20 cellular contexts compared by ENCODE assay signal in genomic region chr2:230901006-230901405, GRCh38. TPM values are rescaled to one million over a fixed set of nuclear protein-coding genes. Genes with fewer than 3 reads are reported as not detected.
A peak's percentile ranks its signal among the peaks of the same experiment; 100 is the strongest.
DNase-seq lines count a peak whose midpoint lies in the region; ATAC-seq, FAIRE-seq and TF ChIP-seq lines count a peak whose summit lies in the region.
"Had no signal": no experiment of that assay in that cellular context is flagged by ENCODE, and none has a peak within 500 bp of the region (broad histone marks: within the 10 kb centered on the region; RNA-seq: fewer than 3 reads in every experiment).

No MANE protein-coding gene starts in this region.

- POLR2A ChIA-PET in HepG2 (lab: Yijun Ruan, JAX) = no interaction called here
- POLR2A ChIA-PET in naive thymus-derived CD8-positive, alpha-beta T cell (lab: Charles Lee) = no interaction called here

- no peak overlapping the region for H2AK5ac ChIP-seq in mesenchymal stem cell (ENCODE audit: low read length, severe bottlenecking)

- H3K4me1 ChIP-seq in right lobe of liver = no peaks in the 10 kb centered on the region
- peaks cover 12% of the 10 kb centered on the region for H3K4me1 ChIP-seq in HepG2 (ENCODE audit: insufficient read depth, low read length)
- H3K4me1 ChIP-seq in mesenchymal stem cell (ENCODE audit: control insufficient read depth, insufficient read depth, low read depth, low read length) = peaks cover 6% of the 10 kb centered on the region

- H3K4me2 ChIP-seq in HepG2 (ENCODE audit: low read depth, low read length) (no peak overlapping the region), mesenchymal stem cell (ENCODE audit: low read length, poor library complexity, severe bottlenecking) (no peak overlapping the region)

- no peaks in the 10 kb centered on the region for H3K36me3 Mint-ChIP-seq in naive thymus-derived CD8-positive, alpha-beta T cell

- 50% methylated on average over 4 of the region's 5 CpGs for WGBS in right lobe of liver (ENCODE audit: insufficient coverage, low coverage, low lambda C conversion rate, missing lambda C conversion rate)
- WGBS in HepG2 (ENCODE audit: low lambda C conversion rate) = 13% methylated on average over 4 of the region's 5 CpGs
- WGBS in mesenchymal stem cell = 64% methylated on average over 5 of the region's 5 CpGs

- no peak overlapping the region for H4K91ac ChIP-seq in mesenchymal stem cell (ENCODE audit: low read length)

- H3K79me1 ChIP-seq in mesenchymal stem cell (replicated peaks; ENCODE audit: low read length, poor library complexity, severe bottlenecking) = no peaks in the 10 kb centered on the region

- no peak overlapping the region for H3K18ac ChIP-seq in mesenchymal stem cell (ENCODE audit: low read depth in 1 of 2, low read length in 2 of 2)

- H4K20me1 ChIP-seq in HepG2 (ENCODE audit: insufficient read depth, low read length) = no peaks in the 10 kb centered on the region

- H3K27ac Mint-ChIP-seq in naive thymus-derived CD8-positive, alpha-beta T cell = no peak overlapping the region
- H3K27ac Mint-ChIP-seq: HFFc6 had no signal

- intact Hi-C loops in right lobe of liver (cut with DNase I) = loop anchor here in 1 of 2 donors (5.0 kb wide), 1 partner anchor 86 kb away; no protein-coding TSS in a partner anchor
- intact Hi-C loops in HepG2 (cut with micrococcal nuclease; ENCODE audit: unreplicated experiment) = loop anchor here (5.0 kb wide), 1 partner anchor 36 kb away; no protein-coding TSS in a partner anchor
- intact Hi-C loops in sciatic nerve (cut with DNase I) = no loop called here

- BruUV-seq in HepG2 (replicated peaks; lab: Mats Ljungman, UMichigan) = no TSS peak

- no peak overlapping the region for H3K4ac ChIP-seq in mesenchymal stem cell (ENCODE audit: low read depth in 1 of 2, low read length in 2 of 2)

- no peak overlapping the region for H2BK15ac ChIP-seq in mesenchymal stem cell (ENCODE audit: low read depth, poor library complexity, severe bottlenecking)

- H3K4me3 Mint-ChIP-seq in naive thymus-derived CD8-positive, alpha-beta T cell = no peak overlapping the region
- H3K4me3 Mint-ChIP-seq: HFFc6 had no signal

- TF ChIP-seq POLR2A in right lobe of liver (IDR thresholded peaks at IDR 0.05) (no peak), HepG2 (IDR thresholded peaks at IDR 0.05; ENCODE audit: insufficient read depth in 1 of 2, low read depth in 2 of 2, low read length in 2 of 2) (no peak)

- DNase-seq in right lobe of liver = peak in 2 of 3 donors; percentile 6 to 26
- no peak for DNase-seq in HepG2 (ENCODE audit: low spot score)
- DNase-seq in mesenchymal stem cell = no peak
- DNase-seq in sciatic nerve (ENCODE audit: low spot score) = peak; percentile 8
- DNase-seq in NCI-H128 (lab: John Stamatoyannopoulos, UW; ENCODE audit: unreplicated experiment) = no peak
- no peak for DNase-seq in naive thymus-derived CD8-positive, alpha-beta T cell
- DNase-seq in NCI-H446 (lab: John Stamatoyannopoulos, UW) = no peak
- DNase-seq: COR-L47; GF-D8; HFFc6; NCI-H1436; NCI-H2029; NCI-H2171; NCI-H446 treated with DMSO at 0.1 percent for 48 hours; NK-92 treated with Interleukin-12 subunit alpha and Interleukin-12 subunit beta, amount 100 ng/mL, for 24 hours had no signal

- no peaks in the 10 kb centered on the region for H3K36me3 ChIP-seq in right lobe of liver
- no peaks in the 10 kb centered on the region for H3K36me3 ChIP-seq in HepG2 (replicated peaks in 1 of 2; ENCODE audit: control insufficient read depth in 1 of 2, insufficient read depth in 2 of 2, low read length in 2 of 2)
- H3K36me3 ChIP-seq in mesenchymal stem cell (ENCODE audit: control insufficient read depth in 1 of 2, insufficient read depth in 2 of 2, low read depth in 1 of 2, low read length in 2 of 2) = no peaks in the 10 kb centered on the region

- H3K23ac ChIP-seq in mesenchymal stem cell (ENCODE audit: low read length in 2 of 2) = no peak overlapping the region

- no peak overlapping the region for H3K9ac ChIP-seq in HepG2 (ENCODE audit: insufficient read depth, low read depth, low read length)
- no peak overlapping the region for H3K9ac ChIP-seq in mesenchymal stem cell (ENCODE audit: low read length)

- no peak overlapping the region for H3K14ac ChIP-seq in mesenchymal stem cell (ENCODE audit: low read length in 2 of 2)

- TF ChIP-seq RAD21 in HepG2 (CRISPR knock-in tag; IDR thresholded peaks at IDR 0.05) = no peak

- H2BK5ac ChIP-seq in mesenchymal stem cell (ENCODE audit: low read depth, low read length, poor library complexity, severe bottlenecking) = no peak overlapping the region

- H3K9me3 ChIP-seq in right lobe of liver (no peaks in the 10 kb centered on the region), HepG2 (ENCODE audit: low read length) (no peaks in the 10 kb centered on the region), mesenchymal stem cell (ENCODE audit: control insufficient read depth, low read length) (no peaks in the 10 kb centered on the region)

- ATAC-seq in right lobe of liver = no peak
- no peak for ATAC-seq in HepG2
- ATAC-seq in sciatic nerve = no peak
- no peak for ATAC-seq in naive thymus-derived CD8-positive, alpha-beta T cell
- ATAC-seq: K562 had no signal

- CTCF ChIA-PET in HepG2 (lab: Yijun Ruan, JAX; ENCODE audit: low intra/inter-chr PET ratio, low total read pairs) = no interaction called here

- H2AFZ ChIP-seq in HepG2 (ENCODE audit: low read length) (no peak overlapping the region), mesenchymal stem cell (ENCODE audit: low read depth, low read length) (no peak overlapping the region)

- no peaks in the 10 kb centered on the region for H3K79me2 ChIP-seq in HepG2 (ENCODE audit: insufficient read depth, low read length)

- H3K4me3 ChIP-seq in right lobe of liver (no peak overlapping the region), HepG2 (replicated peaks in 1 of 3; ENCODE audit: insufficient read depth in 1 of 3, low read depth in 2 of 3, low read length in 3 of 3) (no peak overlapping the region), mesenchymal stem cell (ENCODE audit: insufficient read depth in 1 of 2, low read depth in 1 of 2, low read length in 2 of 2) (no peak overlapping the region)
- H3K4me3 ChIP-seq: K562 had no signal

- FAIRE-seq in HepG2 (lab: Jason Lieb, UNC) = no peak
- FAIRE-seq: GM12891, GM18507, H54, K562 had no signal

- in situ Hi-C loops in HepG2 (cut with HindIII; ENCODE audit: extremely low pct_ligation_motif_present, low pct_unique_long_range_greater_than_20kb) = loop anchor here (5.0 kb wide), 1 partner anchor 86 kb away; no protein-coding TSS in a partner anchor

- peaks cover 20 to 40% (median 40%) of the 10 kb centered on the region in 4 donors for H3K4me1 Mint-ChIP-seq in naive thymus-derived CD8-positive, alpha-beta T cell

- TF ChIP-seq EP300 in HepG2 (IDR thresholded peaks at IDR 0.05; ENCODE audit: low read depth in 2 of 2, low read length in 2 of 2) (no peak), HepG2 (CRISPR knock-in tag; IDR thresholded peaks at IDR 0.05; ENCODE audit: borderline replicate concordance) (no peak)

- no peak overlapping the region for H2BK12ac ChIP-seq in mesenchymal stem cell (ENCODE audit: low read length in 2 of 2)

- H2BK120ac ChIP-seq in mesenchymal stem cell (ENCODE audit: low read depth, low read length) = no peak overlapping the region

- TF ChIP-seq CTCF in right lobe of liver (IDR thresholded peaks at IDR 0.05) (no peak), HepG2 (CRISPR knock-in tag; IDR thresholded peaks at IDR 0.05) (no peak)

- H3K27ac ChIP-seq in right lobe of liver (no peak overlapping the region), HepG2 (ENCODE audit: extremely low read length, insufficient read depth, low read length) (no peak overlapping the region), mesenchymal stem cell (ENCODE audit: low read length, poor library complexity, severe bottlenecking) (no peak overlapping the region)

- H3K27me3 ChIP-seq in right lobe of liver = no peaks in the 10 kb centered on the region
- H3K27me3 ChIP-seq in HepG2 (ENCODE audit: control insufficient read depth in 1 of 2, insufficient read depth in 2 of 2, low read length in 2 of 2) = peaks cover 4 to 64% of the 10 kb centered on the region in 2 experiments
- peaks cover 53 to 75% of the 10 kb centered on the region in 2 experiments for H3K27me3 ChIP-seq in mesenchymal stem cell (ENCODE audit: control insufficient read depth in 1 of 2, insufficient read depth in 1 of 2, low read length in 2 of 2)

- peak overlapping the region; percentile 5 for H4K8ac ChIP-seq in mesenchymal stem cell (ENCODE audit: low read length)

- H3K27me3 Mint-ChIP-seq in naive thymus-derived CD8-positive, alpha-beta T cell = peaks cover 0 to 8% (median 3%) of the 10 kb centered on the region in 5 donors

- no peaks in the 10 kb centered on the region for H3K9me3 Mint-ChIP-seq in naive thymus-derived CD8-positive, alpha-beta T cell
- H3K9me3 Mint-ChIP-seq: HFFc6 had no signal

RNA-seq across cellular contexts. Expression of gene GPR55, which starts 24.0 kb away (rescaled TPM):
- total RNA-seq in right lobe of liver (under 1 TPM in 3 of 6 experiments, not detected in 3; 0.06 to 0.12 (median 0.07) TPM), HepG2 (2016; rRNA removed; fragmentation: Illumina TruSeq; extraction: Trizol) (not detected in 2 replicates), sciatic nerve (0.18 TPM)
- total RNA-seq in HepG2 (2016; cell fraction: cytosol; rRNA removed; fragmentation: Illumina TruSeq; extraction: Trizol; ENCODE audit: low read depth) = not detected in 2 replicates
- 0.04 TPM in 1 of 2 replicates, not detected in the other for total RNA-seq in HepG2 (2016; cell fraction: insoluble cytoplasmic fraction; rRNA removed; fragmentation: Illumina TruSeq; extraction: Trizol)
- total RNA-seq in HepG2 (2016; cell fraction: membrane; rRNA removed; fragmentation: Illumina TruSeq; extraction: Trizol) = not detected in 2 replicates
- not detected in 2 replicates for total RNA-seq in HepG2 (2016; cell fraction: nucleus; rRNA removed; fragmentation: Illumina TruSeq; extraction: Trizol)
- polyA plus RNA-seq in HepG2 (2011; rRNA removed) = not detected in 2 replicates
- polyA plus RNA-seq in HepG2 (2011; cell fraction: cytosol; rRNA removed) = 0.04 TPM in 1 of 2 replicates, not detected in the other
- 0.05 and 0.06 TPM in 2 replicates for polyA plus RNA-seq in HepG2 (2011; cell fraction: nucleus; rRNA removed)
- polyA plus RNA-seq in HepG2 (2012) = not detected in 2 replicates
- polyA plus RNA-seq in HepG2 (2016; cell fraction: cytosol; fragmentation: Illumina TruSeq; extraction: Trizol; ENCODE audit: low read depth) = not detected in 2 replicates
- polyA plus RNA-seq in HepG2 (2016; cell fraction: insoluble cytoplasmic fraction; fragmentation: Illumina TruSeq; extraction: Trizol; ENCODE audit: low read depth) = not detected in 2 replicates
- polyA plus RNA-seq in HepG2 (2016; cell fraction: membrane; fragmentation: Illumina TruSeq; extraction: Trizol; ENCODE audit: low read depth) = not detected in 2 replicates
- polyA plus RNA-seq in HepG2 (2016; cell fraction: nucleus; fragmentation: Illumina TruSeq; extraction: Trizol; ENCODE audit: insufficient read depth, low read depth) = 0.18 TPM in 1 of 2 replicates, not detected in the other
- 0.09 and 0.14 TPM in 2 replicates for polyA minus RNA-seq in HepG2 (2011; rRNA and poly(A)+ RNA removed; ENCODE audit: low replicate concordance)
- not detected in 2 replicates for polyA minus RNA-seq in HepG2 (2011; cell fraction: cytosol; rRNA and poly(A)+ RNA removed)
- not detected in 2 replicates for polyA minus RNA-seq in HepG2 (2011; cell fraction: nucleus; rRNA and poly(A)+ RNA removed)
- polyA plus RNA-seq in mesenchymal stem cell (2013, experiment 1 of 2) = not detected
- polyA plus RNA-seq in mesenchymal stem cell (2013, experiment 2 of 2) = 0.01 TPM
- total RNA-seq in naive thymus-derived CD8-positive, alpha-beta T cell = 10 to 100 TPM in 1 of 2 experiments, 1 to 10 TPM in 1; 8.9 to 10.4 TPM
- 1 to 10 TPM; 1.1 to 3.2 (median 3.1) TPM for polyA plus RNA-seq in naive thymus-derived CD8-positive, alpha-beta T cell
- total RNA-seq: Daoy, HFFc6 had no signal

RNA-seq across cellular contexts. Expression of gene ITM2C, which starts 36.3 kb away (rescaled TPM):
- total RNA-seq in right lobe of liver = 10 to 100 TPM; 11.1 to 26.9 (median 24.2) TPM
- 40.7 and 70.5 TPM in 2 replicates for total RNA-seq in HepG2 (2016; rRNA removed; fragmentation: Illumina TruSeq; extraction: Trizol)
- total RNA-seq in HepG2 (2016; cell fraction: cytosol; rRNA removed; fragmentation: Illumina TruSeq; extraction: Trizol; ENCODE audit: low read depth) = 13.6 and 14.1 TPM in 2 replicates
- total RNA-seq in HepG2 (2016; cell fraction: insoluble cytoplasmic fraction; rRNA removed; fragmentation: Illumina TruSeq; extraction: Trizol) = 40.7 and 74.0 TPM in 2 replicates
- 30.7 and 33.5 TPM in 2 replicates for total RNA-seq in HepG2 (2016; cell fraction: membrane; rRNA removed; fragmentation: Illumina TruSeq; extraction: Trizol)
- total RNA-seq in HepG2 (2016; cell fraction: nucleus; rRNA removed; fragmentation: Illumina TruSeq; extraction: Trizol) = 49.2 and 56.2 TPM in 2 replicates
- polyA plus RNA-seq in HepG2 (2011; rRNA removed) = 270 and 321 TPM in 2 replicates
- 356 TPM in 2 replicates for polyA plus RNA-seq in HepG2 (2011; cell fraction: cytosol; rRNA removed)
- 111 and 119 TPM in 2 replicates for polyA plus RNA-seq in HepG2 (2011; cell fraction: nucleus; rRNA removed)
- polyA plus RNA-seq in HepG2 (2012) = 124 and 196 TPM in 2 replicates
- 18.9 and 24.2 TPM in 2 replicates for polyA plus RNA-seq in HepG2 (2016; cell fraction: cytosol; fragmentation: Illumina TruSeq; extraction: Trizol; ENCODE audit: low read depth)
- 53.1 and 56.4 TPM in 2 replicates for polyA plus RNA-seq in HepG2 (2016; cell fraction: insoluble cytoplasmic fraction; fragmentation: Illumina TruSeq; extraction: Trizol; ENCODE audit: low read depth)
- 32.9 and 35.3 TPM in 2 replicates for polyA plus RNA-seq in HepG2 (2016; cell fraction: membrane; fragmentation: Illumina TruSeq; extraction: Trizol; ENCODE audit: low read depth)
- 111 and 121 TPM in 2 replicates for polyA plus RNA-seq in HepG2 (2016; cell fraction: nucleus; fragmentation: Illumina TruSeq; extraction: Trizol; ENCODE audit: insufficient read depth, low read depth)
- polyA minus RNA-seq in HepG2 (2011; rRNA and poly(A)+ RNA removed; ENCODE audit: low replicate concordance) = 108 and 408 TPM in 2 replicates
- polyA minus RNA-seq in HepG2 (2011; cell fraction: cytosol; rRNA and poly(A)+ RNA removed) = 84.7 and 140 TPM in 2 replicates
- 20.1 and 24.2 TPM in 2 replicates for polyA minus RNA-seq in HepG2 (2011; cell fraction: nucleus; rRNA and poly(A)+ RNA removed)
- polyA plus RNA-seq in mesenchymal stem cell (2013, experiment 1 of 2) = 311 TPM
- polyA plus RNA-seq in mesenchymal stem cell (2013, experiment 2 of 2) = 325 TPM
- total RNA-seq in sciatic nerve = 136 TPM
- 10 to 100 TPM; 30.9 to 38.7 TPM for total RNA-seq in naive thymus-derived CD8-positive, alpha-beta T cell
- 10 to 100 TPM; 35.4 to 56.7 (median 53.8) TPM for polyA plus RNA-seq in naive thymus-derived CD8-positive, alpha-beta T cell

Comparison
In these comparisons a context has a peak if more than half of its experiments do, and no peak if none do; other contexts are left out.
1. DNase-seq: peak in right lobe of liver (2 of 3) and sciatic nerve (single experiment); none in HepG2 (single experiment), mesenchymal stem cell (single experiment), NCI-H128 (single experiment), naive thymus-derived CD8-positive, alpha-beta T cell (0 of 10) and NCI-H446 (0 of 2).